24 cellular contexts compared by ENCODE assay signal in genomic region chr14:104309657-104310369, GRCh38.
"Had no signal": no experiment of that assay in that cellular context is flagged by ENCODE, and none has a peak within 500 bp of the region (broad histone marks: within the 10 kb centered on the region; RNA-seq: fewer than 3 reads in every experiment).

No MANE protein-coding gene starts in this region.

- H3K9me3 ChIP-seq: MG63 had no signal

- DNase-seq: activated CD4-positive, alpha-beta T cell treated with anti-CD3 and anti-CD28 coated beads for 48 hours; activated CD4-positive, alpha-beta T cell treated with anti-CD3 and anti-CD28 coated beads, Interleukin-2, amount 50 U/mL, for 4 hours; activated CD4-positive, CD25-positive, alpha-beta regulatory T cell treated with anti-CD3 and anti-CD28 coated beads, Interleukin-2, amount 50 U/mL, for 72 hours; activated CD8-positive, alpha-beta memory T cell treated with anti-CD3 and anti-CD28 coated beads, Interleukin-2, amount 10 ng/mL, durations not matched to agents 7 days and 5 days; activated CD8-positive, alpha-beta T cell treated with anti-CD3 and anti-CD28 coated beads, Interleukin-2, amount 10 ng/mL, durations not matched to agents 7 days and 5 days; activated effector memory CD4-positive, alpha-beta T cell treated with anti-CD3 and anti-CD28 coated beads, Interleukin-2, amount 50 U/mL, for 16 hours; activated naive CD4-positive, alpha-beta T cell treated with anti-CD3 and anti-CD28 coated beads for 36 hours; activated naive CD8-positive, alpha-beta T cell treated with anti-CD3 and anti-CD28 coated beads for 36 hours; activated T-cell treated with anti-CD3 and anti-CD28 coated beads, Interleukin-2, amount 50 U/mL, for 4 hours; MG63; MV-4-11; NCI-H1092 treated with DMSO at 0.1 percent for 48 hours; NCI-H1436; NCI-H1694 treated with DMSO at 0.1 percent for 48 hours; NCI-H2081; NCI-H510A treated with DMSO at 0.1 percent for 48 hours; NK-92 treated with Interleukin-12 subunit alpha and Interleukin-12 subunit beta, amount 100 ng/mL, for 24 hours; OCI-M1; RPMI8226; SHP77; T-helper 17 cell; T-helper 9 cell had no signal

- H3K36me3 ChIP-seq: MG63 had no signal

- H3K4me3 ChIP-seq: MG63 had no signal

- H3K4me1 Mint-ChIP-seq: activated CD8-positive, alpha-beta memory T cell treated with anti-CD3 and anti-CD28 coated beads, Interleukin-2, amount 10 ng/mL, durations not matched to agents 7 days and 5 days; activated naive CD8-positive, alpha-beta T cell treated with anti-CD3 and anti-CD28 coated beads for 36 hours; T-helper 17 cell; WTC11 had no signal

- ATAC-seq: activated CD8-positive, alpha-beta memory T cell treated with anti-CD3 and anti-CD28 coated beads, Interleukin-2, amount 10 ng/mL, durations not matched to agents 7 days and 5 days; activated CD8-positive, alpha-beta T cell treated with anti-CD3 and anti-CD28 coated beads, Interleukin-2, amount 10 ng/mL, durations not matched to agents 7 days and 5 days; activated T-cell treated with anti-CD3 and anti-CD28 coated beads, Interleukin-2, amount 50 U/mL, for 4 hours; Panc1; T-helper 17 cell; WTC11 had no signal

- H3K36me3 Mint-ChIP-seq: activated CD8-positive, alpha-beta memory T cell treated with anti-CD3 and anti-CD28 coated beads, Interleukin-2, amount 10 ng/mL, durations not matched to agents 7 days and 5 days; activated naive CD8-positive, alpha-beta T cell treated with anti-CD3 and anti-CD28 coated beads for 36 hours; WTC11 had no signal

- H3K27me3 Mint-ChIP-seq: activated CD8-positive, alpha-beta memory T cell treated with anti-CD3 and anti-CD28 coated beads, Interleukin-2, amount 10 ng/mL, durations not matched to agents 7 days and 5 days; activated naive CD8-positive, alpha-beta T cell treated with anti-CD3 and anti-CD28 coated beads for 36 hours had no signal

- H3K27me3 ChIP-seq: MG63 had no signal

- H3K27ac Mint-ChIP-seq: activated CD8-positive, alpha-beta memory T cell treated with anti-CD3 and anti-CD28 coated beads, Interleukin-2, amount 10 ng/mL, durations not matched to agents 7 days and 5 days; activated CD8-positive, alpha-beta T cell treated with anti-CD3 and anti-CD28 coated beads, Interleukin-2, amount 10 ng/mL, durations not matched to agents 7 days and 5 days; activated naive CD4-positive, alpha-beta T cell treated with anti-CD3 and anti-CD28 coated beads for 36 hours; activated naive CD8-positive, alpha-beta T cell treated with anti-CD3 and anti-CD28 coated beads for 36 hours; T-helper 17 cell; WTC11 had no signal

- H3K4me3 Mint-ChIP-seq: activated CD8-positive, alpha-beta memory T cell treated with anti-CD3 and anti-CD28 coated beads, Interleukin-2, amount 10 ng/mL, durations not matched to agents 7 days and 5 days; activated CD8-positive, alpha-beta T cell treated with anti-CD3 and anti-CD28 coated beads, Interleukin-2, amount 10 ng/mL, durations not matched to agents 7 days and 5 days; activated naive CD4-positive, alpha-beta T cell treated with anti-CD3 and anti-CD28 coated beads for 36 hours; activated naive CD8-positive, alpha-beta T cell treated with anti-CD3 and anti-CD28 coated beads for 36 hours; activated T-cell treated with anti-CD3 and anti-CD28 coated beads, Interleukin-2, amount 50 U/mL, for 4 hours; T-helper 17 cell; WTC11 had no signal
